9 cellular contexts compared by ENCODE assay signal in the genomic region with DNA sequence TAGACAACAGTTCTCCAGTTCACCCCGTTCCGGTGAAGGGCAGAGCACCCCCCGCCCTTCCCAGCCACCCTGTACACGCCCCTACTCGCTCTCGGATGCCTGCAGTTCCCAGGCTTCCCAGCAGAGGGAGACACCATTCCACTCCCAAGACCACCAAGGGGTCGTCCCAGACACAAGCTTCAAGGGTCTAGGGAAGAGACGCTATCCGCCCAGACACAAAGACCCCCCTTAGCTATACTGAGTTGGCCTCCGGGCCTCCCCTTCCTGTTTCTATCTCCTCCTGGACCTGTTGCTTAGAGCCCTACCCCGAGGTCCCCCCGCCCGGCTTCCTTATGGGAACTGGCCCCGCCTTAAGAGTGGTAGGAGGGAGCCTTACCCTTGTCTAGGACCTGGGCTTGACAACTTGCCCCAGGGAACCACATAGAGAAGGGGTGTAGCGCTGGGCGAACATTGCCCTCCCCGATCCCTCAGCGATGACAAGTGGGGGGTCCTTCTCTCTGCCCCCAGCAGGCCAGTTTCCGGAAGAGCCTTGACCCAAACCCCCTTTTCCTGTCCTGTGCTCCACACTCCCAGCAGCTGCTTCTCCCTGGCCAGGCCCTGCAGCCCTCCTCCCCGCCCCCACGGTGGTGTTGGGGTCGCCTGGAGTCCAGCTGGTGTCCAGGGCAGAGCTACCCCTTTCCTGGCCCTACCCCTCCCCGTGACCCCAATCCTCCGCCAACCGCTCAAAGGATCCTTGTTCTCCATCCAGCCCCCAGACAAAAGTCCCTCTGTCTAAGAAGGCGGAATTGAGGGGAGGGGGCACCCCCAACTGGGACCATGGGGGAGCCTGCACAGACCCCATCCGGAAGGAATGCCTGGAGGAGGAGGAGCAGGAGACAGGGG. TPM values are rescaled to one million over a fixed set of nuclear protein-coding genes. Genes with fewer than 3 reads are reported as not detected.
DNase-seq lines count a peak whose midpoint lies in the region; ATAC-seq and TF ChIP-seq lines count a peak whose summit lies in the region.
"Had no signal": no experiment of that assay in that cellular context is flagged by ENCODE, and none has a peak within 500 bp of the region (broad histone marks: within the 10 kb centered on the region; RNA-seq: fewer than 3 reads in every experiment).

No MANE protein-coding gene starts in this region.

- DNase-seq in GM12864 (ENCODE audit: low read depth) = no peak
- DNase-seq in NCI-H1105 treated with DMSO at 0.1 percent for 48 hours (lab: John Stamatoyannopoulos, UW) = peak; percentile 40
- DNase-seq in activated CD8-positive, alpha-beta T cell treated with anti-CD3 and anti-CD28 coated beads for 36 hours = peak; percentile 82
- peak; percentile 61 for DNase-seq in effector CD8-positive, alpha-beta T cell (lab: John Stamatoyannopoulos, UW)
- DNase-seq in lower leg skin (ENCODE audit: low spot score in 2 of 2) = peak; percentile 82 to 95
- peak; percentile 75 for DNase-seq in stimulated activated CD4-positive, alpha-beta T cell treated with anti-CD3 and anti-CD28 coated beads, Interleukin-4, amount 100 ng/mL, for 24 hours

- ATAC-seq in activated CD8-positive, alpha-beta T cell treated with anti-CD3 and anti-CD28 coated beads for 36 hours = peak; percentile 97
- ATAC-seq in HG02678 (IDR thresholded peaks at IDR 0.05; ENCODE audit: unreplicated experiment) = no peak
- ATAC-seq in HG03045 (IDR thresholded peaks at IDR 0.05; ENCODE audit: unreplicated experiment) = no peak

- peak overlapping the region; percentile 19 for H3K4me3 Mint-ChIP-seq in activated CD8-positive, alpha-beta T cell treated with anti-CD3 and anti-CD28 coated beads for 36 hours

- TF ChIP-seq POLR2A in lower leg skin (IDR thresholded peaks at IDR 0.05) = no peak

- TF ChIP-seq CTCF in GM12864 (IDR thresholded peaks at IDR 0.05; ENCODE audit: low read depth, low read length, missing control alignments) = peak; percentile 100
- peak; percentile 99 for TF ChIP-seq CTCF in activated CD8-positive, alpha-beta T cell treated with anti-CD3 and anti-CD28 coated beads for 36 hours (IDR thresholded peaks at IDR 0.05)
- TF ChIP-seq CTCF in lower leg skin (IDR thresholded peaks at IDR 0.05) = peak in 1 of 3 donors; percentile 91

- H3K9me3 Mint-ChIP-seq in activated CD8-positive, alpha-beta T cell treated with anti-CD3 and anti-CD28 coated beads for 36 hours = no peaks in the 10 kb centered on the region

- no peak overlapping the region for H3K27ac Mint-ChIP-seq in activated CD8-positive, alpha-beta T cell treated with anti-CD3 and anti-CD28 coated beads for 36 hours

- H3K4me1 Mint-ChIP-seq in activated CD8-positive, alpha-beta T cell treated with anti-CD3 and anti-CD28 coated beads for 36 hours (ENCODE audit: low read depth) = peaks cover 5% of the 10 kb centered on the region

- H3K4me3 ChIP-seq in GM12864 (ENCODE audit: low read depth, low read length) (no peak overlapping the region), lower leg skin (ENCODE audit: low read depth, poor library complexity, severe bottlenecking) (peak overlapping the region; percentile 36)

- 10% methylated on average over 26 to 27 of the region's 27 CpGs for WGBS in lower leg skin, 2 donors

- CTCF ChIA-PET in activated CD8-positive, alpha-beta T cell treated with anti-CD3 and anti-CD28 coated beads for 36 hours (lab: Charles Lee) = interaction anchor here (0.7 to 2.2 kb wide), 18 partner anchors 9 to 276 kb away, joined by 3 to 11 read pairs (median 3); partner anchors contain the start of genes FXYD5, HAMP and LGI4

- intact Hi-C loops in activated CD8-positive, alpha-beta T cell treated with anti-CD3 and anti-CD28 coated beads for 36 hours (cut with micrococcal nuclease) = no loop called here
- intact Hi-C loops in lower leg skin (cut with DNase I; ENCODE audit: low total_unique reads) = no loop called here

- no peaks in the 10 kb centered on the region for H3K27me3 Mint-ChIP-seq in activated CD8-positive, alpha-beta T cell treated with anti-CD3 and anti-CD28 coated beads for 36 hours

- POLR2A ChIA-PET in activated CD8-positive, alpha-beta T cell treated with anti-CD3 and anti-CD28 coated beads for 36 hours (lab: Charles Lee) = no interaction called here

- H3K36me3 Mint-ChIP-seq in activated CD8-positive, alpha-beta T cell treated with anti-CD3 and anti-CD28 coated beads for 36 hours (ENCODE audit: low read depth) = no peaks in the 10 kb centered on the region

RNA-seq across cellular contexts. Expression of gene FXYD3, which starts 0.7 kb away (rescaled TPM):
- total RNA-seq in activated CD8-positive, alpha-beta T cell treated with anti-CD3 and anti-CD28 coated beads for 36 hours = not detected
- 100 to 1,000 TPM; 391 to 630 (median 546) TPM for total RNA-seq in lower leg skin
- total RNA-seq: renal cortical epithelial cell had no signal

RNA-seq across cellular contexts. Expression of gene LGI4, which starts 20.0 kb away (rescaled TPM):
- total RNA-seq in activated CD8-positive, alpha-beta T cell treated with anti-CD3 and anti-CD28 coated beads for 36 hours = under 1 TPM; 0.25 to 0.27 TPM
- 10 to 100 TPM in 1 of 4 donors, 1 to 10 TPM in 3; 4.3 to 19.4 (median 8.9) TPM for total RNA-seq in lower leg skin
- total RNA-seq: renal cortical epithelial cell had no signal

RNA-seq across cellular contexts. Expression of gene FXYD1, which starts 23.7 kb away (rescaled TPM):
- 1 to 10 TPM in 1 of 2 experiments, not detected in 1; 1.9 TPM for total RNA-seq in activated CD8-positive, alpha-beta T cell treated with anti-CD3 and anti-CD28 coated beads for 36 hours
- total RNA-seq in lower leg skin = 10 to 100 TPM in 1 of 4 donors, 1 to 10 TPM in 2, not detected in 1; 5.5 to 20.9 (median 6.5) TPM
- total RNA-seq: renal cortical epithelial cell had no signal

RNA-seq across cellular contexts. Expression of gene FXYD7, which starts 28.2 kb away (rescaled TPM):
- under 1 TPM in 1 of 2 experiments, not detected in 1; 0.38 TPM for total RNA-seq in activated CD8-positive, alpha-beta T cell treated with anti-CD3 and anti-CD28 coated beads for 36 hours
- total RNA-seq in lower leg skin = 1 to 10 TPM in 1 of 4 donors, not detected in 3; 1.3 TPM
- total RNA-seq: renal cortical epithelial cell had no signal

RNA-seq across cellular contexts. Expression of gene FXYD5, which starts 39.6 kb away (rescaled TPM):
- total RNA-seq in activated CD8-positive, alpha-beta T cell treated with anti-CD3 and anti-CD28 coated beads for 36 hours = 100 to 1,000 TPM; 225 to 241 TPM
- total RNA-seq in lower leg skin = 10 to 100 TPM; 41.4 to 59.8 (median 57.7) TPM

Comparison
In these comparisons a context has a peak if more than half of its experiments do, and no peak if none do; other contexts are left out.
1. RNA of gene FXYD3, which starts 0.7 kb away (total RNA-seq): 391 to 630 TPM in lower leg skin; not detected in activated CD8-positive, alpha-beta T cell treated with anti-CD3 and anti-CD28 coated beads for 36 hours; every median in the first group is over 100 times any median in the second.
2. RNA of gene LGI4, which starts 20.0 kb away (total RNA-seq): 4.3 to 19.4 TPM in lower leg skin; 0.25 to 0.27 TPM in activated CD8-positive, alpha-beta T cell treated with anti-CD3 and anti-CD28 coated beads for 36 hours; every median in the first group is over 4 times any median in the second.